ENCODE assay signal across 8 cellular contexts in the genomic region with DNA sequence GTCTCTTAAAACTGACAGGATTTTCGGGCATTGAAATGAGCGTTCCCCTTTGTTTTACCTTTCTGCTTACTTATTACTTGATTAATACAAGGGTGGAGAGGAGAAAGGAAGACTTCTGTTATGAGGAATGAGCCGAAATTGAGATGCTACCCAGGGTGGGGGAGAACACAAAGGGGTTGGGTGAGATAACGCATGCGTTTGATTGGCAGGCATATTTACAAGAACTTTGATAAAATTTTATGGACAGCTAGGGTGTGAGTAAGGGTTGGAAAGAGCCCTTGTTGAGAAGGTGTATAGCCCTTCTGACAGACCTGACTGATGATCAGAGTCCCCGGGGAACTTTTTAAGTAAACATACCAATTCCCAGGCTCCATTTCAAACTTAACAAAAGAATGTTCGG. TPM values are rescaled to one million over a fixed set of nuclear protein-coding genes. Genes with fewer than 3 reads are reported as not detected.
DNase-seq lines count a peak whose midpoint lies in the region; ATAC-seq and TF ChIP-seq lines count a peak whose summit lies in the region.

No MANE protein-coding gene starts in this region.

- H3K36me3 ChIP-seq in HUES64 (ENCODE audit: insufficient read depth, low read length) (peaks cover 32% of the 10 kb centered on the region), ascending aorta (no peaks in the 10 kb centered on the region), urinary bladder (ENCODE audit: insufficient read depth) (no peaks in the 10 kb centered on the region)

- H3K4me1 ChIP-seq in HUES64 (ENCODE audit: insufficient read depth, low read length) = peaks cover 22% of the 10 kb centered on the region
- H3K4me1 ChIP-seq in ascending aorta = peaks cover 0 to 12% of the 10 kb centered on the region in 2 donors
- no peaks in the 10 kb centered on the region for H3K4me1 ChIP-seq in urinary bladder (ENCODE audit: insufficient read depth)

- peak overlapping the region; percentile 87 for H3K9ac ChIP-seq in HUES64 (ENCODE audit: low read depth, low read length)

- H3K27ac ChIP-seq in HUES64 (ENCODE audit: low read depth, low read length) = peak overlapping the region; percentile 93
- H3K27ac ChIP-seq in ascending aorta = peak overlapping the region; percentile 99 to 100
- peak overlapping the region; percentile 93 for H3K27ac ChIP-seq in urinary bladder (ENCODE audit: low read depth)

- H3K27me3 ChIP-seq in HUES64 (ENCODE audit: insufficient read depth, low read length) (no peaks in the 10 kb centered on the region), ascending aorta (no peaks in the 10 kb centered on the region)

- ATAC-seq in GM18907 (IDR thresholded peaks at IDR 0.05; ENCODE audit: unreplicated experiment) = no peak

- intact Hi-C loops in ascending aorta (cut with DNase I) (loop anchor here (2.0 to 10.0 kb wide), 3 partner anchors 191 to 379 kb away; a partner anchor contains a TSS), lower leg skin (cut with DNase I; ENCODE audit: low total_unique reads) (loop anchor here (5.0 kb wide), 1 partner anchor 76 kb away; a partner anchor contains a TSS)

- H3K4me3 ChIP-seq in HUES64 (ENCODE audit: low read length) (peak overlapping the region; percentile 90), ascending aorta (peak overlapping the region; percentile 89 to 96), lower leg skin (ENCODE audit: low read depth, poor library complexity, severe bottlenecking) (peak overlapping the region; percentile 71), urinary bladder (ENCODE audit: low read depth, low read length) (peak overlapping the region; percentile 85)

- TF ChIP-seq POLR2A in lower leg skin (IDR thresholded peaks at IDR 0.05) = no peak

- DNase-seq in GM03348 (ENCODE audit: low spot score) (peak; percentile 20), ascending aorta (ENCODE audit: low spot score in 2 of 2) (no peak), lower leg skin (ENCODE audit: low spot score in 2 of 2) (no peak), ureter (ENCODE audit: low spot score) (no peak)
- no peak for DNase-seq in stimulated activated CD4-positive, alpha-beta T cell treated with anti-CD3 and anti-CD28 coated beads, Interleukin-1b, Interleukin-23, amount 100 ng/mL, for 48 hours

- H3K9me3 ChIP-seq in HUES64 (ENCODE audit: insufficient read depth, low read depth, low read length) (no peaks in the 10 kb centered on the region), ascending aorta (no peaks in the 10 kb centered on the region)

- TF ChIP-seq CTCF in ascending aorta (IDR thresholded peaks at IDR 0.05) (no peak), lower leg skin (IDR thresholded peaks at IDR 0.05) (no peak)

- 5% methylated on average over 5 of the region's 7 CpGs for WGBS in HUES64
- WGBS in lower leg skin, 2 donors = 12 to 17% methylated on average over 7 of the region's 7 CpGs
- 7% methylated on average over 7 of the region's 7 CpGs for WGBS in urinary bladder

RNA-seq across cellular contexts. Expression of a gene that starts 1.8 kb away (rescaled TPM):
- 86.8 TPM for polyA plus RNA-seq in HUES64 (2013, experiment 1 of 2)
- polyA plus RNA-seq in HUES64 (2013, experiment 2 of 2) = 87.1 TPM
- total RNA-seq in ascending aorta (not detected), lower leg skin (10 to 100 TPM in 3 of 4 donors, 1 to 10 TPM in 1; 8.5 to 19.5 (median 14.9) TPM), urinary bladder (35.4 TPM), ureter (19.3 TPM)
- polyA plus RNA-seq in urinary bladder = 23.5 TPM
